ENCODE assay signal across 8 cellular contexts in genomic region chr4:111943796-111944203, GRCh38.
DNase-seq lines count a peak whose midpoint lies in the region; ATAC-seq and TF ChIP-seq lines count a peak whose summit lies in the region.

No MANE protein-coding gene starts in this region.

- H3K4me3 ChIP-seq in GM06990 (replicated peaks; ENCODE audit: low read depth, low read length), result no peak overlapping the region
- no peak overlapping the region for H3K4me3 ChIP-seq in esophagus squamous epithelium
- H3K4me3 ChIP-seq in spleen, result no peak overlapping the region

- no peaks in the 10 kb centered on the region for H3K27me3 ChIP-seq in GM06990 (replicated peaks; ENCODE audit: control insufficient read depth, insufficient read depth, low read length)
- H3K27me3 ChIP-seq in esophagus squamous epithelium, result no peaks in the 10 kb centered on the region
- no peaks in the 10 kb centered on the region for H3K27me3 ChIP-seq in spleen (replicated peaks in 1 of 7)

- no peak overlapping the region for H3K27ac ChIP-seq in esophagus squamous epithelium
- no peak overlapping the region for H3K27ac ChIP-seq in spleen

- intact Hi-C loops in esophagus squamous epithelium (cut with DNase I), result loop anchor here (10.0 kb wide), 1 partner anchor 91 kb away; no protein-coding TSS in a partner anchor
- intact Hi-C loops in spleen (cut with DNase I; ENCODE audit: low total_unique reads), result no loop called here

- no peak overlapping the region for H3K27ac Mint-ChIP-seq in stimulated activated effector memory CD8-positive, alpha-beta T cell treated with anti-CD3 and anti-CD28 coated beads, Interleukin-12 subunit alpha, Interleukin-12 subunit beta, amount 100 ng/mL, for 72 hours

- WGBS in esophagus squamous epithelium, 2 donors, result 11 to 17% methylated on average over 7 of the region's 7 CpGs
- WGBS in spleen, 5 donors, result 20 to 30% (median 22%) methylated on average over 7 of the region's 7 CpGs

- H3K36me3 ChIP-seq in GM06990 (ENCODE audit: control insufficient read depth, insufficient read depth, low read length) (no peaks in the 10 kb centered on the region), esophagus squamous epithelium (no peaks in the 10 kb centered on the region), spleen (no peaks in the 10 kb centered on the region)

- H3K36me3 Mint-ChIP-seq in stimulated activated effector memory CD8-positive, alpha-beta T cell treated with anti-CD3 and anti-CD28 coated beads, Interleukin-12 subunit alpha, Interleukin-12 subunit beta, amount 100 ng/mL, for 72 hours, result no peaks in the 10 kb centered on the region

- TF ChIP-seq POLR2A in esophagus squamous epithelium (IDR thresholded peaks at IDR 0.05) (no peak), spleen (IDR thresholded peaks at IDR 0.05) (no peak)

- H3K4me3 Mint-ChIP-seq in stimulated activated effector memory CD8-positive, alpha-beta T cell treated with anti-CD3 and anti-CD28 coated beads, Interleukin-12 subunit alpha, Interleukin-12 subunit beta, amount 100 ng/mL, for 72 hours, result no peak overlapping the region

- H3K4me1 Mint-ChIP-seq in stimulated activated effector memory CD8-positive, alpha-beta T cell treated with anti-CD3 and anti-CD28 coated beads, Interleukin-12 subunit alpha, Interleukin-12 subunit beta, amount 100 ng/mL, for 72 hours, result no peaks in the 10 kb centered on the region

- TF ChIP-seq CTCF in GM06990 (IDR thresholded peaks at IDR 0.05; ENCODE audit: insufficient read depth, low read length, poor library complexity, severe bottlenecking) (peak; percentile 74), esophagus squamous epithelium (IDR thresholded peaks at IDR 0.05) (peak in 5 of 6 experiments; percentile 54 to 86 (median 65)), spleen (IDR thresholded peaks at IDR 0.05 in 8 of 11, conservative IDR thresholded peaks at IDR 0.05 in 3 of 11) (peak in 4 of 11 experiments; percentile 11 to 35 (median 24))

- no peaks in the 10 kb centered on the region for H3K9me3 Mint-ChIP-seq in stimulated activated effector memory CD8-positive, alpha-beta T cell treated with anti-CD3 and anti-CD28 coated beads, Interleukin-12 subunit alpha, Interleukin-12 subunit beta, amount 100 ng/mL, for 72 hours

- H3K4me1 ChIP-seq in esophagus squamous epithelium, result peaks cover 0 to 5% (median 0%) of the 10 kb centered on the region in 3 donors
- no peaks in the 10 kb centered on the region for H3K4me1 ChIP-seq in spleen

- ATAC-seq in GM19467 (IDR thresholded peaks at IDR 0.05; ENCODE audit: unreplicated experiment) (peak; percentile 97), HG03354 (IDR thresholded peaks at IDR 0.05; ENCODE audit: poor library complexity, severe bottlenecking, unreplicated experiment) (peak; percentile 97)
- no peak for ATAC-seq in stimulated activated effector memory CD8-positive, alpha-beta T cell treated with anti-CD3 and anti-CD28 coated beads, Interleukin-12 subunit alpha, Interleukin-12 subunit beta, amount 100 ng/mL, for 72 hours

- H3K9me3 ChIP-seq in esophagus squamous epithelium, result no peaks in the 10 kb centered on the region
- no peaks in the 10 kb centered on the region for H3K9me3 ChIP-seq in spleen

- peak; percentile 24 for DNase-seq in GM06990 (ENCODE audit: extremely low read depth, insufficient read length)
- peak; percentile 30 for DNase-seq in NOMO-1 treated with dmso at 0.1 percent for 144 hours (lab: John Stamatoyannopoulos, UW; ENCODE audit: unreplicated experiment)
- DNase-seq in esophagus squamous epithelium (lab: John Stamatoyannopoulos, UW), result peak; percentile 3
- DNase-seq in spleen, result peak; percentile 54
- DNase-seq in stimulated activated effector memory CD8-positive, alpha-beta T cell treated with anti-CD3 and anti-CD28 coated beads, Interleukin-12 subunit alpha, Interleukin-12 subunit beta, amount 100 ng/mL, for 72 hours (ENCODE audit: low spot score in 2 of 2), result no peak
- no peak for DNase-seq in stimulated activated CD4-positive, alpha-beta T cell treated with anti-CD3 and anti-CD28 coated beads, Interleukin-15, amount 100 ng/mL, for 24 hours

Comparison
In these comparisons a context has a peak if more than half of its experiments do, and no peak if none do; other contexts are left out.
1. DNase-seq: peak in GM06990 (single experiment), NOMO-1 treated with dmso at 0.1 percent for 144 hours (single experiment), esophagus squamous epithelium (single experiment) and spleen (single experiment); none in stimulated activated effector memory CD8-positive, alpha-beta T cell treated with anti-CD3 and anti-CD28 coated beads, Interleukin-12 subunit alpha, Interleukin-12 subunit beta, amount 100 ng/mL, for 72 hours (0 of 2) and stimulated activated CD4-positive, alpha-beta T cell treated with anti-CD3 and anti-CD28 coated beads, Interleukin-15, amount 100 ng/mL, for 24 hours (single experiment).